In the genomic region with DNA sequence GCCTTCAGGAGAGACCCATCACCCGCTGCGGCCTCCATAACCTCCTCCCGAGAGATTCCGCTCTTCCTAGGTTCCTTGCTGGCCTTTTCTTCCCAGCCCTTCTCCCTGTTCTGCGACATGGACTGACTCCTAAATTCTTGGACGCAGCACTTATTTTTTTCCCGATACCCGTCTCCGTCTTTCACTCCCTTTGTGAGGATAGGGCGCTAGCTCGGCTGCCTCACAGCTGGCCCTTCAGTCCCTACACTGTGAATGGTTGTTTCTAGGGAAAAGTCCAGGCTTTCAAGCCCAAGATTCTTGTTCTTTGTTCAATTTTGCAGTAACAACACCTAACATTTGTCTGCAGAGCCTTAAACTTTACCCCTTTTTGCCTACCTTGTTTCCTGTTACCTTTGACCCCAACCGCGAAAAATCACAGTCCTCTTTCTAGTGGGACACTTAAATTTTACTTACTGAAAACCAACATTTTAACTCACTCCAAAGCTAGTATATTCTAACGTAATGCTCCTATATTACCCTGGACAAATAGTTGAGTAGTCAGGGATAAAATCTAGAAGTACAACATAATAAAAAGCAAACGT, we compare ENCODE assay signal across 8 cellular contexts. TPM values are rescaled to one million over a fixed set of nuclear protein-coding genes. Genes with fewer than 3 reads are reported as not detected.
DNase-seq lines count a peak whose midpoint lies in the region; ATAC-seq and TF ChIP-seq lines count a peak whose summit lies in the region.

No MANE protein-coding gene starts in this region.

- H3K4me2 ChIP-seq in MM.1S (ENCODE audit: low read depth, low read length), result peak overlapping the region; percentile 88

- H3K9ac ChIP-seq in MM.1S (ENCODE audit: low read length), result peak overlapping the region; percentile 67

- H3K9me3 ChIP-seq in MM.1S (replicated peaks; ENCODE audit: insufficient read depth, low read length) (no peaks in the 10 kb centered on the region), mucosa of descending colon (no peaks in the 10 kb centered on the region)

- no peak for TF ChIP-seq CTCF in MM.1S (IDR thresholded peaks at IDR 0.05; ENCODE audit: low read length)
- TF ChIP-seq CTCF in coronary artery (IDR thresholded peaks at IDR 0.05), result no peak
- TF ChIP-seq CTCF in mucosa of descending colon (IDR thresholded peaks at IDR 0.05), result no peak

- peaks cover 31% of the 10 kb centered on the region for H3K79me2 ChIP-seq in MM.1S (ENCODE audit: low read length)

- peak overlapping the region; percentile 98 for H2AFZ ChIP-seq in MM.1S (ENCODE audit: low read length)

- H4K20me1 ChIP-seq in MM.1S (ENCODE audit: insufficient read depth, low read length), result no peaks in the 10 kb centered on the region

- H3K27ac ChIP-seq in MM.1S (ENCODE audit: low read length), result peak overlapping the region; percentile 48; the same call in 1 of the 2 replicates
- H3K27ac ChIP-seq in coronary artery, result peak overlapping the region; percentile 88 to 98

- H3K4me1 ChIP-seq in MM.1S (ENCODE audit: low read length) (peaks cover 9% of the 10 kb centered on the region; the same call in 1 of the 2 replicates), mucosa of descending colon (ENCODE audit: low read depth) (peaks cover 16% of the 10 kb centered on the region)

- H3K36me3 ChIP-seq in MM.1S (replicated peaks; ENCODE audit: insufficient read depth, low read length), result no peaks in the 10 kb centered on the region
- no peaks in the 10 kb centered on the region for H3K36me3 ChIP-seq in mucosa of descending colon (ENCODE audit: low read depth)

- ATAC-seq in GM19328 (IDR thresholded peaks at IDR 0.05; ENCODE audit: unreplicated experiment) (peak; percentile 1), mucosa of descending colon (no peak), HG03521 (IDR thresholded peaks at IDR 0.05; ENCODE audit: unreplicated experiment) (no peak), GM19452 (IDR thresholded peaks at IDR 0.05; ENCODE audit: unreplicated experiment) (no peak), GM18519 (IDR thresholded peaks at IDR 0.05; ENCODE audit: low FRiP score, unreplicated experiment) (no peak)

- H3K9me2 ChIP-seq in MM.1S (replicated peaks; ENCODE audit: insufficient read depth, low read length), result no peaks in the 10 kb centered on the region

- DNase-seq in MM.1S (no peak), coronary artery (ENCODE audit: low spot score) (no peak), mucosa of descending colon (no peak), kidney glomerular epithelial cell (lab: John Stamatoyannopoulos, UW) (no peak)

- H3K4me3 ChIP-seq in MM.1S (ENCODE audit: low read length), result peak overlapping the region; percentile 87
- H3K4me3 ChIP-seq in coronary artery, result peak overlapping the region; percentile 100
- H3K4me3 ChIP-seq in mucosa of descending colon, result peak overlapping the region; percentile 86

- no peaks in the 10 kb centered on the region for H3K27me3 ChIP-seq in MM.1S (replicated peaks; ENCODE audit: insufficient read depth, low read length)

- intact Hi-C loops in mucosa of descending colon (cut with DNase I, micrococcal nuclease), result loop anchor here in 1 of 2 donors (10.0 kb wide), 1 partner anchor 80 kb away; no protein-coding TSS in a partner anchor

- H3F3A ChIP-seq in MM.1S (ENCODE audit: insufficient read depth, low read length), result peaks cover 8% of the 10 kb centered on the region; the same call in 1 of the 2 replicates

RNA-seq across cellular contexts. Expression of gene PIK3CB, which starts 0.5 kb away (rescaled TPM):
- 10 to 100 TPM; 44.3 to 57.9 (median 51.8) TPM for total RNA-seq in mucosa of descending colon
